9 cellular contexts compared by ENCODE assay signal in the genomic region with DNA sequence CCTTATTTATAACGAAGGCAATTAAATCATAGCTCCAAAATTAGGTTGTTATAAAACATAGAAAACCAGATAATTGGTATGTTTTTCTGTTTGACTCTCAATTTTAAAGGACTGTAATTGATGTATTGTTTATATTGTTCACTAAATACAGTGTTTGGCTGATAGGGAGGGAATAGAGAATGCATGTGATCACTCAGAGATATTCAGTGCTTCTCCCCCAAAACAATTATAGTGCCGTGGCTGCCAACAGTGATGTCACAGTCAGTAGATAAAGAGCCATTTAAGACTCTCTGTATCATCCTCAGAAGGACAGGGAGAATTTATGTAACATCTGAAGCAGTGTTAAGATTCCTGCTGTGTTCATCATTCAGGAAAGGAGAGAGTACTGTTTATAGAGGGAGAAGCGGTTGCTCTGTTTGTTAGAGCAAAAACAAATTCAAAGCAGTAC.
DNase-seq lines count a peak whose midpoint lies in the region; ATAC-seq, FAIRE-seq and TF ChIP-seq lines count a peak whose summit lies in the region.
"Had no signal": no experiment of that assay in that cellular context is flagged by ENCODE, and none has a peak within 500 bp of the region (broad histone marks: within the 10 kb centered on the region; RNA-seq: fewer than 3 reads in every experiment).

No MANE protein-coding gene starts in this region.

- H3K27me3 ChIP-seq in BLaER1, result no peaks in the 10 kb centered on the region

- peaks cover 51% of the 10 kb centered on the region for H3K4me1 ChIP-seq in BLaER1
- H3K4me1 ChIP-seq in kidney (ENCODE audit: control insufficient read depth in 1 of 2, insufficient read depth in 1 of 2, low read depth in 1 of 2, low read length in 2 of 2), result no peaks in the 10 kb centered on the region

- intact Hi-C loops in kidney (cut with DNase I), result no loop called here
- intact Hi-C loops in Calu3 (cut with micrococcal nuclease; ENCODE audit: unreplicated experiment), result no loop called here

- H3K4me2 ChIP-seq in BLaER1, result peak overlapping the region; percentile 34; the same call in 1 of the 2 replicates

- peaks cover 100% of the 10 kb centered on the region for H4K20me1 ChIP-seq in BLaER1

- ATAC-seq in HG02763 (IDR thresholded peaks at IDR 0.05; ENCODE audit: unreplicated experiment) (no peak), GM18511 (IDR thresholded peaks at IDR 0.05; ENCODE audit: unreplicated experiment) (no peak)

- H3K27ac ChIP-seq in BLaER1 (no peak overlapping the region), kidney (ENCODE audit: low read depth in 2 of 2, low read length in 2 of 2) (no peak overlapping the region)

- no peaks in the 10 kb centered on the region for H3K36me3 Mint-ChIP-seq in brain
- no peaks in the 10 kb centered on the region for H3K36me3 Mint-ChIP-seq in mesothelial cell of epicardium
- no peaks in the 10 kb centered on the region for H3K36me3 Mint-ChIP-seq in Calu3 (ENCODE audit: insufficient read depth, unreplicated experiment)

- H3K27ac Mint-ChIP-seq in brain (peak overlapping the region in 4 of 5 experiments; percentile 5 to 75 (median 32)), mesothelial cell of epicardium (peak overlapping the region; percentile 86), Calu3 (ENCODE audit: unreplicated experiment) (no peak overlapping the region)

- TF ChIP-seq CTCF in brain (conservative IDR thresholded peaks at IDR 0.05) (no peak), mesothelial cell of epicardium (IDR thresholded peaks at IDR 0.05; ENCODE audit: unreplicated experiment) (no peak), kidney (IDR thresholded peaks at IDR 0.05; ENCODE audit: borderline replicate concordance, extremely low read depth, insufficient read depth) (no peak), Calu3 (IDR thresholded peaks at IDR 0.05; ENCODE audit: unreplicated experiment) (no peak)

- H3K36me3 ChIP-seq in BLaER1 (0 out of 2 replicates have a peak, but pooled peaks cover 4% of the 10 kb centered on the region), kidney (ENCODE audit: control insufficient read depth in 1 of 2, insufficient read depth in 2 of 2, low read length in 2 of 2) (no peaks in the 10 kb centered on the region)

- no peak for FAIRE-seq in kidney (lab: Jason Lieb, UNC)
- FAIRE-seq: islet of Langerhans had no signal

- peaks cover 4% of the 10 kb centered on the region for H3K27me3 Mint-ChIP-seq in brain
- H3K27me3 Mint-ChIP-seq in mesothelial cell of epicardium (ENCODE audit: low read depth), result no peaks in the 10 kb centered on the region
- H3K27me3 Mint-ChIP-seq in Calu3 (ENCODE audit: unreplicated experiment), result no peaks in the 10 kb centered on the region

- H3K4me1 Mint-ChIP-seq in brain (peaks cover 84% of the 10 kb centered on the region), mesothelial cell of epicardium (peaks cover 63% of the 10 kb centered on the region), Calu3 (ENCODE audit: low read depth, unreplicated experiment) (peaks cover 16% of the 10 kb centered on the region)

- DNase-seq in LHCN-M2 (ENCODE audit: low read depth), result peak; percentile 25
- DNase-seq in mesothelial cell of epicardium (ENCODE audit: low spot score in 2 of 2, unreplicated experiment in 2 of 2), result peak in 1 of 2 experiments; percentile 45
- no peak for DNase-seq in kidney
- no peak for DNase-seq in Calu3

- H3K4me3 Mint-ChIP-seq in brain (peak overlapping the region; percentile 2 to 47 (median 38)), mesothelial cell of epicardium (no peak overlapping the region), Calu3 (ENCODE audit: low read depth, unreplicated experiment) (no peak overlapping the region)

- H3K9ac ChIP-seq in BLaER1 (no peak overlapping the region), kidney (ENCODE audit: low read length in 2 of 2) (no peak overlapping the region)

- H3K9me3 ChIP-seq in BLaER1 (no peaks in the 10 kb centered on the region), kidney (ENCODE audit: control insufficient read depth in 1 of 2, low read length in 2 of 2) (no peaks in the 10 kb centered on the region)

- H3K4me3 ChIP-seq in BLaER1 (no peak overlapping the region), kidney (ENCODE audit: low read length in 2 of 2) (no peak overlapping the region)

- H3K9me3 Mint-ChIP-seq in brain, result no peaks in the 10 kb centered on the region
- no peaks in the 10 kb centered on the region for H3K9me3 Mint-ChIP-seq in mesothelial cell of epicardium
- H3K9me3 Mint-ChIP-seq in Calu3 (ENCODE audit: low read depth, unreplicated experiment), result no peaks in the 10 kb centered on the region

- no TSS peak for BruUV-seq in Calu3 (replicated peaks; lab: Mats Ljungman, UMichigan)

- CTCF ChIA-PET in Calu3 (lab: Charles Lee), result no interaction called here

Comparison
In these comparisons a context has a peak if more than half of its experiments do, and no peak if none do; other contexts are left out.
1. H3K4me3 Mint-ChIP-seq: peak in brain (5 of 5); none in mesothelial cell of epicardium (single experiment) and Calu3 (single experiment).